8 cellular contexts compared by ENCODE assay signal in genomic region chr4:83109480-83110221, GRCh38. TPM values are rescaled to one million over a fixed set of nuclear protein-coding genes. Genes with fewer than 3 reads are reported as not detected.
A peak's percentile ranks its signal among the peaks of the same experiment; 100 is the strongest.
DNase-seq lines count a peak whose midpoint lies in the region; ATAC-seq and TF ChIP-seq lines count a peak whose summit lies in the region.

No MANE protein-coding gene starts in this region.

- no peaks in the 10 kb centered on the region for H3K27me3 Mint-ChIP-seq in naive B cell

- ATAC-seq in HG02642 (IDR thresholded peaks at IDR 0.05; ENCODE audit: poor library complexity, unreplicated experiment): peak; percentile 39
- peak; percentile 29 to 40 for ATAC-seq in naive B cell (ENCODE audit: low read depth in 2 of 2)
- peak; percentile 75 for ATAC-seq in upper lobe of right lung

- H3K36me3 ChIP-seq in upper lobe of right lung: no peaks in the 10 kb centered on the region

- H3K9me3 ChIP-seq in upper lobe of right lung: no peaks in the 10 kb centered on the region

- H3K4me3 Mint-ChIP-seq in naive B cell: peak overlapping the region; percentile 88 to 99 (median 95)

- peaks cover 17 to 19% of the 10 kb centered on the region in 2 donors for H3K36me3 Mint-ChIP-seq in naive B cell

- no peak for TF ChIP-seq CTCF in upper lobe of right lung (IDR thresholded peaks at IDR 0.05)

- peak overlapping the region; percentile 87 to 99 (median 98) for H3K27ac Mint-ChIP-seq in naive B cell

- peak overlapping the region; percentile 59 for H3K4me3 ChIP-seq in upper lobe of right lung

- H3K9me3 Mint-ChIP-seq in naive B cell: no peaks in the 10 kb centered on the region

- intact Hi-C loops in upper lobe of right lung (cut with DNase I): no loop called here

- H3K27me3 ChIP-seq in upper lobe of right lung: no peaks in the 10 kb centered on the region

- H3K27ac ChIP-seq in epithelial cell of prostate: peak overlapping the region; percentile 80
- H3K27ac ChIP-seq in upper lobe of right lung: peak overlapping the region; percentile 81

- DNase-seq in DMS 273 (lab: John Stamatoyannopoulos, UW; ENCODE audit: unreplicated experiment) (peak; percentile 67), DMS 273 treated with DMSO at 0.1 percent for 48 hours (lab: John Stamatoyannopoulos, UW) (no peak), NCI-H146 treated with DMSO at 0.1 percent for 48 hours (lab: John Stamatoyannopoulos, UW; ENCODE audit: unreplicated experiment) (peak; percentile 38), epithelial cell of prostate (ENCODE audit: low read depth, low spot score) (no peak), naive B cell (peak; percentile 64), upper lobe of right lung (peak; percentile 78)
- DNase-seq in activated CD4-positive, alpha-beta T cell treated with anti-CD3 and anti-CD28 coated beads, Interleukin-2, amount 50 U/mL, for 4 hours: peak; percentile 15 to 16

- H3K4me1 ChIP-seq in upper lobe of right lung: peaks cover 8% of the 10 kb centered on the region

- peaks cover 35 to 50% (median 37%) of the 10 kb centered on the region in 3 donors for H3K4me1 Mint-ChIP-seq in naive B cell

RNA-seq across cellular contexts. Expression of gene PLAC8, which starts 4.9 kb away (rescaled TPM):
- 1,000 to 10,000 TPM in 3 of 6 donors, 100 to 1,000 TPM in 3; 826 to 1,431 (median 949) TPM for polyA plus RNA-seq in naive B cell (ENCODE audit: low read depth in 6 of 6)
- 81.7 TPM for total RNA-seq in upper lobe of right lung

Comparison
In these comparisons a context has a peak if more than half of its experiments do, and no peak if none do; other contexts are left out.
1. DNase-seq: peak in DMS 273 (single experiment), NCI-H146 treated with DMSO at 0.1 percent for 48 hours (single experiment), activated CD4-positive, alpha-beta T cell treated with anti-CD3 and anti-CD28 coated beads, Interleukin-2, amount 50 U/mL, for 4 hours (2 of 2), naive B cell (single experiment) and upper lobe of right lung (single experiment); none in DMS 273 treated with DMSO at 0.1 percent for 48 hours (single experiment) and epithelial cell of prostate (single experiment).
2. Peak in every context shown above with its lines, with median percentiles within 50 percentile points of each other: ATAC-seq.